1 cellular context compared by ENCODE assay signal in genomic region chr4:91837608-91838029, GRCh38.
TF ChIP-seq lines count a peak whose summit lies in the region.

No MANE protein-coding gene starts in this region.

TF ChIP-seq in SK-N-SH, 30 proteins besides CTCF, POLR2A, EP300 and RAD21 (continued from another document):
- no peak for TF ChIP-seq ELF1 (IDR thresholded peaks at IDR 0.05)
- no peak for TF ChIP-seq IRF3 (IDR thresholded peaks at IDR 0.05; ENCODE audit: low read depth, low read length)
